Comparison of ENCODE assay signal across 9 cellular contexts in the genomic region with DNA sequence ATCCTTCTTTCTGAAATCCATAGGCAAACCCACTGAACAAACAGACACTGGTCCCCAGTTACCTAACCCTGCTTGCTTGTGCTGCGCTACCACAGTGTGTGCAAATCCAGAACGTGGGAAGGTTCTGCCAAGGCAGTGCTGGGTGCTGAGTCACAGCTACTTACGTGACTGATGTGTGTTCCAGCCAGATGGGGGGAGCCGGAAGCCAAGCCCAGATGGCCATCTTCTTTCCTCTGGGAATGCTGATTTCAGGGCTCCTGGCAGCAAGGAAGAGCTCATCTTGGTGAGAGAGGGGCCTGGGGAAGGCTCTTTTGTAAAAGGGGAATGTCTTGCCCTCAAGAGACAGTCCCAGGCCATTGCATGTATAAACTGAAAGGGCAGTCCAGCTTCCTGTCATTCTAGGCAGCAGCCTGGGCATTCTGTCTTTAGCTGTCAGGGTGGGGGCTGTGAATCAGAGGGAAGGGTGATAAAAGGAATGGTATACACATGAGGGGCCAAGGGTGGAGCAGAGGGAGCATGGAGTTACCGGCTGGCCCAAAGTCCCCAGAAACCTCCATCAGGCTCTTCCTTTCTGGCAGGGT. TPM values are rescaled to one million over a fixed set of nuclear protein-coding genes. Genes with fewer than 3 reads are reported as not detected.
A peak's percentile ranks its signal among the peaks of the same experiment; 100 is the strongest.
DNase-seq lines count a peak whose midpoint lies in the region; ATAC-seq and TF ChIP-seq lines count a peak whose summit lies in the region.
"Had no signal": no experiment of that assay in that cellular context is flagged by ENCODE, and none has a peak within 500 bp of the region (broad histone marks: within the 10 kb centered on the region; RNA-seq: fewer than 3 reads in every experiment).

No MANE protein-coding gene starts in this region.

- no peaks in the 10 kb centered on the region for H3K9me3 ChIP-seq in colonic mucosa
- H3K9me3 ChIP-seq in mesodermal cell (ENCODE audit: control insufficient read depth, low read length), result no peaks in the 10 kb centered on the region
- H3K9me3 ChIP-seq in vagina, result no peaks in the 10 kb centered on the region
- no peaks in the 10 kb centered on the region for H3K9me3 ChIP-seq in mucosa of descending colon

- no peak for ATAC-seq in activated T-cell treated with anti-CD3 and anti-CD28 coated beads, Interleukin-2, amount 50 U/mL, for 4 hours
- ATAC-seq in mucosa of descending colon, result no peak

- intact Hi-C loops in colonic mucosa (cut with DNase I) (no loop called here), vagina (cut with DNase I) (loop anchor here (5.0 kb wide), 1 partner anchor 1541 kb away; no protein-coding TSS in a partner anchor), mucosa of descending colon (cut with DNase I, micrococcal nuclease) (no loop called here)

- 88% methylated on average over 4 of the region's 5 CpGs for WGBS in mesodermal cell (ENCODE audit: insufficient coverage in 2 of 2), 2 experiments

- peaks cover 53% of the 10 kb centered on the region for H3K4me1 Mint-ChIP-seq in activated T-cell treated with anti-CD3 and anti-CD28 coated beads, Interleukin-2, amount 50 U/mL, for 24 hours (ENCODE audit: low read depth)
- H3K4me1 Mint-ChIP-seq in activated T-cell treated with anti-CD3 and anti-CD28 coated beads, Interleukin-2, amount 50 U/mL, for 4 hours (ENCODE audit: low read depth), result peaks cover 51% of the 10 kb centered on the region

- H3K36me3 Mint-ChIP-seq in activated T-cell treated with anti-CD3 and anti-CD28 coated beads, Interleukin-2, amount 50 U/mL, for 24 hours (ENCODE audit: low read depth), result peaks cover 94% of the 10 kb centered on the region
- H3K36me3 Mint-ChIP-seq in activated T-cell treated with anti-CD3 and anti-CD28 coated beads, Interleukin-2, amount 50 U/mL, for 4 hours (ENCODE audit: insufficient read depth), result peaks cover 30% of the 10 kb centered on the region

- H3K27ac Mint-ChIP-seq in activated T-cell treated with anti-CD3 and anti-CD28 coated beads, Interleukin-2, amount 50 U/mL, for 24 hours, result peak overlapping the region; percentile 85

- H3K4me1 ChIP-seq in colonic mucosa (peaks cover 27% of the 10 kb centered on the region), mesodermal cell (ENCODE audit: control insufficient read depth, insufficient read depth, low read length, poor library complexity, severe bottlenecking) (peaks cover 32% of the 10 kb centered on the region), vagina (peaks cover 67% of the 10 kb centered on the region), mucosa of descending colon (ENCODE audit: low read depth) (peaks cover 49% of the 10 kb centered on the region)

- no peak for TF ChIP-seq CTCF in colonic mucosa (IDR thresholded peaks at IDR 0.05)
- no peak for TF ChIP-seq CTCF in vagina (IDR thresholded peaks at IDR 0.05)
- TF ChIP-seq CTCF in mucosa of descending colon (IDR thresholded peaks at IDR 0.05), result no peak

- H3K27me3 ChIP-seq in colonic mucosa (no peaks in the 10 kb centered on the region), vagina (no peaks in the 10 kb centered on the region), H7 (ENCODE audit: control insufficient read depth, insufficient read depth, low read length) (no peaks in the 10 kb centered on the region)

- no peak for TF ChIP-seq POLR2A in vagina (IDR thresholded peaks at IDR 0.05)

- H3K4me3 ChIP-seq in colonic mucosa (no peak overlapping the region), mesodermal cell (ENCODE audit: extremely low read depth, insufficient read depth, low read length, poor library complexity, severe bottlenecking) (no peak overlapping the region), vagina (no peak overlapping the region), H7 (ENCODE audit: insufficient read depth, low read depth, low read length) (no peak overlapping the region), mucosa of descending colon (no peak overlapping the region)

- no peak for DNase-seq in activated T-cell treated with anti-CD3 and anti-CD28 coated beads, Interleukin-2, amount 50 U/mL, for 24 hours
- no peak for DNase-seq in activated T-cell treated with anti-CD3 and anti-CD28 coated beads, Interleukin-2, amount 50 U/mL, for 4 hours
- no peak for DNase-seq in colonic mucosa
- DNase-seq in vagina (ENCODE audit: extremely low spot score in 2 of 2), result peak in 1 of 2 donors; percentile 95
- no peak for DNase-seq in H7
- no peak for DNase-seq in GOT3 (lab: John Stamatoyannopoulos, UW)
- no peak for DNase-seq in mucosa of descending colon
- DNase-seq: CD4-positive, CD25-positive, alpha-beta regulatory T cell had no signal

- no peaks in the 10 kb centered on the region for H3K27me3 Mint-ChIP-seq in activated T-cell treated with anti-CD3 and anti-CD28 coated beads, Interleukin-2, amount 50 U/mL, for 24 hours
- H3K27me3 Mint-ChIP-seq in activated T-cell treated with anti-CD3 and anti-CD28 coated beads, Interleukin-2, amount 50 U/mL, for 4 hours (ENCODE audit: low read depth), result no peaks in the 10 kb centered on the region
- H3K27me3 Mint-ChIP-seq: CD4-positive, CD25-positive, alpha-beta regulatory T cell had no signal

- H3K9me3 Mint-ChIP-seq in activated T-cell treated with anti-CD3 and anti-CD28 coated beads, Interleukin-2, amount 50 U/mL, for 24 hours, result no peaks in the 10 kb centered on the region
- H3K9me3 Mint-ChIP-seq in activated T-cell treated with anti-CD3 and anti-CD28 coated beads, Interleukin-2, amount 50 U/mL, for 4 hours, result no peaks in the 10 kb centered on the region

- H3K9ac ChIP-seq in colonic mucosa (ENCODE audit: low read depth in 2 of 2, low read length in 2 of 2), result peak overlapping the region in 1 of 2 donors; percentile 28

- H3K4me3 Mint-ChIP-seq in activated T-cell treated with anti-CD3 and anti-CD28 coated beads, Interleukin-2, amount 50 U/mL, for 24 hours, result no peak overlapping the region
- H3K4me3 Mint-ChIP-seq in activated T-cell treated with anti-CD3 and anti-CD28 coated beads, Interleukin-2, amount 50 U/mL, for 4 hours, result no peak overlapping the region

- no peaks in the 10 kb centered on the region for H3K36me3 ChIP-seq in colonic mucosa
- no peaks in the 10 kb centered on the region for H3K36me3 ChIP-seq in mesodermal cell (ENCODE audit: control insufficient read depth, insufficient read depth, low read length)
- H3K36me3 ChIP-seq in vagina, result peaks cover 0 to 67% of the 10 kb centered on the region in 2 donors
- no peaks in the 10 kb centered on the region for H3K36me3 ChIP-seq in H7 (replicated peaks; ENCODE audit: control insufficient read depth, insufficient read depth, low read length)
- H3K36me3 ChIP-seq in mucosa of descending colon (ENCODE audit: low read depth), result no peaks in the 10 kb centered on the region

- H3K27ac ChIP-seq in colonic mucosa (peak overlapping the region; percentile 80), mesodermal cell (ENCODE audit: low read depth, low read length, severe bottlenecking) (peak overlapping the region; percentile 36), vagina (peak overlapping the region; percentile 77)

RNA-seq across cellular contexts. Expression of a gene that starts 54.1 kb away (rescaled TPM):
- 10 to 100 TPM; 58.0 to 69.8 (median 63.5) TPM for total RNA-seq in activated T-cell treated with anti-CD3 and anti-CD28 coated beads, Interleukin-2, amount 50 U/mL, for 4 hours
- 100 to 1,000 TPM; 148 to 282 TPM for total RNA-seq in colonic mucosa
- 143 TPM for polyA plus RNA-seq in mesodermal cell (2013, experiment 1 of 2)
- polyA plus RNA-seq in mesodermal cell (2013, experiment 2 of 2), result 142 TPM
- total RNA-seq in vagina, result 143 TPM
- 80.9 and 173 TPM in 2 replicates for total RNA-seq in H7 (2014; rRNA removed; shearing (Covaris generic))
- total RNA-seq in mucosa of descending colon, result 100 to 1,000 TPM; 170 to 260 (median 202) TPM
